2 cellular contexts compared by ENCODE assay signal in genomic region chr1:11107541-11107940, GRCh38.
TF ChIP-seq lines count a peak whose summit lies in the region.

No MANE protein-coding gene starts in this region.

TF ChIP-seq in K562, 482 proteins besides CTCF, POLR2A, EP300 and RAD21:
- TF ChIP-seq ZNF518B (CRISPR knock-in tag; IDR thresholded peaks at IDR 0.05) (no peak), PBX2 (CRISPR knock-in tag; IDR thresholded peaks at IDR 0.05; ENCODE audit: low read depth) (no peak), PBX2 (tag; conservative IDR thresholded peaks at IDR 0.05; ENCODE audit: low read depth) (peak; percentile 93), GTF2A2 (tag; IDR thresholded peaks at IDR 0.05) (no peak), MEIS2 (IDR thresholded peaks at IDR 0.05; ENCODE audit: partially characterized antibody) (peak; percentile 65)
TF ChIP-seq in K562: peak in this region for 2.

TF ChIP-seq in WTC11, 78 proteins besides CTCF, POLR2A, EP300 and RAD21:
- TF ChIP-seq E2F1 (CRISPR knock-in tag; IDR thresholded peaks at IDR 0.05) (no peak), E2F4 (CRISPR knock-in tag; IDR thresholded peaks at IDR 0.05; ENCODE audit: borderline replicate concordance, low read depth) (no peak), ESRRA (CRISPR knock-in tag; IDR thresholded peaks at IDR 0.05; ENCODE audit: borderline replicate concordance) (no peak), ZBTB43 (CRISPR knock-in tag; IDR thresholded peaks at IDR 0.05) (no peak), KAT7 (CRISPR knock-in tag; IDR thresholded peaks at IDR 0.05; ENCODE audit: borderline replicate concordance) (no peak), E2F5 (CRISPR knock-in tag; IDR thresholded peaks at IDR 0.05) (no peak), ZBTB21 (CRISPR knock-in tag; IDR thresholded peaks at IDR 0.05; ENCODE audit: borderline replicate concordance) (no peak), PRRX2 (CRISPR knock-in tag; IDR thresholded peaks at IDR 0.05) (no peak), MLX (CRISPR knock-in tag; IDR thresholded peaks at IDR 0.05) (no peak), ZMAT4 (CRISPR knock-in tag; IDR thresholded peaks at IDR 0.05) (no peak)
